Comparison of ENCODE assay signal across 1 cellular context in the genomic region with DNA sequence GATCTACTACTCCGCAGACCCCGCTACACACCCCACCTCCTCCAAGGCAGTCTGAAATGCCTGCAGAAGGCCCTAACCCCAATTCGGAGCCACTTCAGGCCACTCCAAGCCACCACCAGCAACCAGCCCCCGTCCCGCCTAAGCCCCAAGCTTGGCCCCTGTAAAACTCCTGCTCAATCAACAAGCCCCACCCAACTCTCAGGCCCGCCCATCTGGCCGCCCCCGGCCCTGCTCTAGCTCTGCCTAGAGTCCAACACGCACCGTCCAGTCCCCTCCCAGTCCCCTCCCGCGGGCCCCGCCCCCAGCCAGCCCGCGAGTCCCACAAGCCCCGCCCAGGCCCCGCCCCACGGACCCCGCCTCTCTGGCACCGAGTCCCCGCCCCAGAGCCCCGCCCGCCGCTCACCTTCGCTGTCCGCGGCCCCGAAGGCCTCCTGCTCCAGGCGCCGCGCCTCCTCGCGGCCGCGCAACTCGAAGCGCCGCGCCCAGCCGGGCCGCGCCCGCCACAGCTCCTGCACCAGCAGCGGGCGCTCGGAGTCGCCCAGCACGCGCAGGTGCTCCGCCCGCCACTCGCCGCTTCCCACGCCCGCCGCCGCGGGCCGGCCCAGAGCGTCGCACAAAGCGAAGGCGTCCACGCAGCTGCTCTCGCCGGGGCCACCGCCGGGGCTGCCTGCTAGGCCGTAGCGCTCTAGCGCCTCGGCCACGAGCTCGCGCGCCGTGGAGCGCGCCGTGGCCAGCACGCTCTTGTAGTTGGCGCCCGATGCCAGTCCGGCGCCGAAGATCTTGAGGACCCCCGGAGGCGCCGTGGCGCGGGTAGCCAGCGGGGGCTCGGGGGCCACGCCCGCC.
TF ChIP-seq lines count a peak whose summit lies in the region.

No MANE protein-coding gene starts in this region.

TF ChIP-seq in HepG2, 621 proteins besides CTCF, POLR2A, EP300 and RAD21 (continued from another document and continues in another):
- TF ChIP-seq ZNF614 (CRISPR knock-in tag; IDR thresholded peaks at IDR 0.05; ENCODE audit: borderline replicate concordance) (no peak), ZNF616 (CRISPR knock-in tag; IDR thresholded peaks at IDR 0.05; ENCODE audit: low read depth) (no peak), ZNF30 (CRISPR knock-in tag; IDR thresholded peaks at IDR 0.05) (no peak), ZFP1 (CRISPR knock-in tag; IDR thresholded peaks at IDR 0.05) (no peak), ZNF816 (CRISPR knock-in tag; IDR thresholded peaks at IDR 0.05; ENCODE audit: borderline replicate concordance) (no peak), RORA (CRISPR knock-in tag; IDR thresholded peaks at IDR 0.05) (no peak), ZNF556 (CRISPR knock-in tag; IDR thresholded peaks at IDR 0.05; ENCODE audit: borderline replicate concordance) (0 out of 2 replicates have a peak, but pooled peaks have one; percentile 41), PHF5A (CRISPR knock-in tag; IDR thresholded peaks at IDR 0.05; ENCODE audit: low read depth, unreplicated experiment) (no peak), ZNF850 (CRISPR knock-in tag; conservative IDR thresholded peaks at IDR 0.05) (no peak), NCOA1 (CRISPR knock-in tag; IDR thresholded peaks at IDR 0.05) (no peak), GZF1 (CRISPR knock-in tag; IDR thresholded peaks at IDR 0.05) (no peak), HHEX (CRISPR knock-in tag; IDR thresholded peaks at IDR 0.05) (no peak), SRSF4 (IDR thresholded peaks at IDR 0.05; ENCODE audit: low read depth, low read length, poor library complexity, severe bottlenecking) (no peak), ZNF484 (CRISPR knock-in tag; IDR thresholded peaks at IDR 0.05; ENCODE audit: borderline replicate concordance, low read depth) (no peak), ZNF598 (CRISPR knock-in tag; IDR thresholded peaks at IDR 0.05; ENCODE audit: borderline replicate concordance) (no peak), ZSCAN12 (CRISPR knock-in tag; IDR thresholded peaks at IDR 0.05) (no peak), ZNF17 (CRISPR knock-in tag; IDR thresholded peaks at IDR 0.05) (no peak), EEA1 (CRISPR knock-in tag; IDR thresholded peaks at IDR 0.05; ENCODE audit: borderline replicate concordance) (no peak), ZNF224 (CRISPR knock-in tag; IDR thresholded peaks at IDR 0.05) (no peak), SNAI1 (CRISPR knock-in tag; IDR thresholded peaks at IDR 0.05; ENCODE audit: borderline replicate concordance) (no peak), RBAK (CRISPR knock-in tag; IDR thresholded peaks at IDR 0.05) (no peak), ZNF879 (CRISPR knock-in tag; IDR thresholded peaks at IDR 0.05) (no peak), ZNF709 (CRISPR knock-in tag; IDR thresholded peaks at IDR 0.05) (peak; percentile 55; the same call in 1 of the 2 replicates), IKZF4 (CRISPR knock-in tag; IDR thresholded peaks at IDR 0.05; ENCODE audit: borderline replicate concordance, low read depth, not compliant biosample characterization) (peak; percentile 97), HNRNPK (IDR thresholded peaks at IDR 0.05; ENCODE audit: low read depth, low read length, poor library complexity, severe bottlenecking) (no peak), ZNF761 (CRISPR knock-in tag; conservative IDR thresholded peaks at IDR 0.05) (peak; percentile 52; the same call in 1 of the 2 replicates), ZNF569 (CRISPR knock-in tag; IDR thresholded peaks at IDR 0.05; ENCODE audit: borderline replicate concordance) (no peak), ZNF790 (CRISPR knock-in tag; IDR thresholded peaks at IDR 0.05; ENCODE audit: borderline replicate concordance) (no peak), CHD4 (IDR thresholded peaks at IDR 0.05; ENCODE audit: borderline replicate concordance, low read length) (no peak), SYNCRIP (IDR thresholded peaks at IDR 0.05; ENCODE audit: insufficient read depth, low read depth, low read length) (no peak), ZNF446 (CRISPR knock-in tag; IDR thresholded peaks at IDR 0.05) (0 out of 2 replicates have a peak, but pooled peaks have one; percentile 30), ISL2 (CRISPR knock-in tag; IDR thresholded peaks at IDR 0.05) (peak; percentile 22; the same call in 1 of the 2 replicates), SMYD3 (CRISPR knock-in tag; IDR thresholded peaks at IDR 0.05) (no peak), ARID2 (CRISPR knock-in tag; IDR thresholded peaks at IDR 0.05; ENCODE audit: borderline replicate concordance) (no peak), PCBP1 (IDR thresholded peaks at IDR 0.05; ENCODE audit: borderline replicate concordance, low read depth, low read length) (no peak), HMG20B (CRISPR knock-in tag; conservative IDR thresholded peaks at IDR 0.05) (no peak), ZNF605 (CRISPR knock-in tag; IDR thresholded peaks at IDR 0.05) (no peak), STAT5B (CRISPR knock-in tag; IDR thresholded peaks at IDR 0.05) (no peak), KDM6A (CRISPR knock-in tag; IDR thresholded peaks at IDR 0.05; ENCODE audit: low read depth) (no peak), GATA4 (IDR thresholded peaks at IDR 0.05; ENCODE audit: borderline replicate concordance, low read depth) (no peak), TBX3 (IDR thresholded peaks at IDR 0.05; ENCODE audit: borderline replicate concordance) (no peak)
- TF ChIP-seq, protein P1, sequence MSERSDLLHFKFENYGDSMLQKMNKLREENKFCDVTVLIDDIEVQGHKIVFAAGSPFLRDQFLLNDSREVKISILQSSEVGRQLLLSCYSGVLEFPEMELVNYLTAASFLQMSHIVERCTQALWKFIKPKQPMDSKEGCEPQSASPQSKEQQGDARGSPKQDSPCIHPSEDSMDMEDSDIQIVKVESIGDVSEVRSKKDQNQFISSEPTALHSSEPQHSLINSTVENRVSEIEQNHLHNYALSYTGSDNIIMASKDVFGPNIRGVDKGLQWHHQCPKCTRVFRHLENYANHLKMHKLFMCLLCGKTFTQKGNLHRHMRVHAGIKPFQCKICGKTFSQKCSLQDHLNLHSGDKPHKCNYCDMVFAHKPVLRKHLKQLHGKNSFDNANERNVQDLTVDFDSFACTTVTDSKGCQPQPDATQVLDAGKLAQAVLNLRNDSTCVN (CRISPR knock-in tag; IDR thresholded peaks at IDR 0.05; ENCODE audit: borderline replicate concordance) = no peak
- TF ChIP-seq, protein P2, sequence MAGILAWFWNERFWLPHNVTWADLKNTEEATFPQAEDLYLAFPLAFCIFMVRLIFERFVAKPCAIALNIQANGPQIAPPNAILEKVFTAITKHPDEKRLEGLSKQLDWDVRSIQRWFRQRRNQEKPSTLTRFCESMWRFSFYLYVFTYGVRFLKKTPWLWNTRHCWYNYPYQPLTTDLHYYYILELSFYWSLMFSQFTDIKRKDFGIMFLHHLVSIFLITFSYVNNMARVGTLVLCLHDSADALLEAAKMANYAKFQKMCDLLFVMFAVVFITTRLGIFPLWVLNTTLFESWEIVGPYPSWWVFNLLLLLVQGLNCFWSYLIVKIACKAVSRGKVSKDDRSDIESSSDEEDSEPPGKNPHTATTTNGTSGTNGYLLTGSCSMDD (CRISPR knock-in tag; IDR thresholded peaks at IDR 0.05) = no peak
- TF ChIP-seq, protein P3, sequence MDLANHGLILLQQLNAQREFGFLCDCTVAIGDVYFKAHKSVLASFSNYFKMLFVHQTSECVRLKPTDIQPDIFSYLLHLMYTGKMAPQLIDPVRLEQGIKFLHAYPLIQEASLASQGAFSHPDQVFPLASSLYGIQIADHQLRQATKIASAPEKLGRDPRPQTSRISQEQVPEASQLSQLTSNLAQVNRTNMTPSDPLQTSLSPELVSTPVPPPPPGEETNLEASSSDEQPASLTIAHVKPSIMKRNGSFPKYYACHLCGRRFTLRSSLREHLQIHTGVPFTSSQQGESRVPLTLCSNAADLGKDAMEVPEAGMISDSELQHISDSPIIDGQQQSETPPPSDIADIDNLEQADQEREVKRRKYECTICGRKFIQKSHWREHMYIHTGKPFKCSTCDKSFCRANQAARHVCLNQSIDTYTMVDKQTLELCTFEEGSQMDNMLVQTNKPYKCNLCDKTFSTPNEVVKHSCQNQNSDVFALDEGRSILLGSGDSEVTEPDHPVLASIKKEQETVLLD (CRISPR knock-in tag; IDR thresholded peaks at IDR 0.05; ENCODE audit: low read depth) = peak; percentile 50
- TF ChIP-seq, protein P4, sequence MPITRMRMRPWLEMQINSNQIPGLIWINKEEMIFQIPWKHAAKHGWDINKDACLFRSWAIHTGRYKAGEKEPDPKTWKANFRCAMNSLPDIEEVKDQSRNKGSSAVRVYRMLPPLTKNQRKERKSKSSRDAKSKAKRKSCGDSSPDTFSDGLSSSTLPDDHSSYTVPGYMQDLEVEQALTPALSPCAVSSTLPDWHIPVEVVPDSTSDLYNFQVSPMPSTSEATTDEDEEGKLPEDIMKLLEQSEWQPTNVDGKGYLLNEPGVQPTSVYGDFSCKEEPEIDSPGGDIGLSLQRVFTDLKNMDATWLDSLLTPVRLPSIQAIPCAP (CRISPR knock-in tag; IDR thresholded peaks at IDR 0.05; ENCODE audit: low read depth) = peak; percentile 76; the same call in 1 of the 2 replicates
- TF ChIP-seq, protein P5, sequence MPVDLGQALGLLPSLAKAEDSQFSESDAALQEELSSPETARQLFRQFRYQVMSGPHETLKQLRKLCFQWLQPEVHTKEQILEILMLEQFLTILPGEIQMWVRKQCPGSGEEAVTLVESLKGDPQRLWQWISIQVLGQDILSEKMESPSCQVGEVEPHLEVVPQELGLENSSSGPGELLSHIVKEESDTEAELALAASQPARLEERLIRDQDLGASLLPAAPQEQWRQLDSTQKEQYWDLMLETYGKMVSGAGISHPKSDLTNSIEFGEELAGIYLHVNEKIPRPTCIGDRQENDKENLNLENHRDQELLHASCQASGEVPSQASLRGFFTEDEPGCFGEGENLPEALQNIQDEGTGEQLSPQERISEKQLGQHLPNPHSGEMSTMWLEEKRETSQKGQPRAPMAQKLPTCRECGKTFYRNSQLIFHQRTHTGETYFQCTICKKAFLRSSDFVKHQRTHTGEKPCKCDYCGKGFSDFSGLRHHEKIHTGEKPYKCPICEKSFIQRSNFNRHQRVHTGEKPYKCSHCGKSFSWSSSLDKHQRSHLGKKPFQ (CRISPR knock-in tag; IDR thresholded peaks at IDR 0.05; ENCODE audit: insufficient replicate concordance) = no peak
- TF ChIP-seq, protein P6, sequence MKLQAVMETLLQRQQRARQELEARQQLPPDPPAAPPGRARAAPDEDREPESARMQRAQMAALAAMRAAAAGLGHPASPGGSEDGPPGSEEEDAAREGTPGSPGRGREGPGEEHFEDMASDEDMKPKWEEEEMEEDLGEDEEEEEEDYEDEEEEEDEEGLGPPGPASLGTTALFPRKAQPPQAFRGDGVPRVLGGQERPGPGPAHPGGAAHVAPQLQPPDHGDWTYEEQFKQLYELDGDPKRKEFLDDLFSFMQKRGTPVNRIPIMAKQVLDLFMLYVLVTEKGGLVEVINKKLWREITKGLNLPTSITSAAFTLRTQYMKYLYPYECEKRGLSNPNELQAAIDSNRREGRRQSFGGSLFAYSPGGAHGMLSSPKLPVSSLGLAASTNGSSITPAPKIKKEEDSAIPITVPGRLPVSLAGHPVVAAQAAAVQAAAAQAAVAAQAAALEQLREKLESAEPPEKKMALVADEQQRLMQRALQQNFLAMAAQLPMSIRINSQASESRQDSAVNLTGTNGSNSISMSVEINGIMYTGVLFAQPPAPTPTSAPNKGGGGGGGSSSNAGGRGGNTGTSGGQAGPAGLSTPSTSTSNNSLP (IDR thresholded peaks at IDR 0.05; ENCODE audit: low read depth, low read length) = no peak
- TF ChIP-seq, protein P7, sequence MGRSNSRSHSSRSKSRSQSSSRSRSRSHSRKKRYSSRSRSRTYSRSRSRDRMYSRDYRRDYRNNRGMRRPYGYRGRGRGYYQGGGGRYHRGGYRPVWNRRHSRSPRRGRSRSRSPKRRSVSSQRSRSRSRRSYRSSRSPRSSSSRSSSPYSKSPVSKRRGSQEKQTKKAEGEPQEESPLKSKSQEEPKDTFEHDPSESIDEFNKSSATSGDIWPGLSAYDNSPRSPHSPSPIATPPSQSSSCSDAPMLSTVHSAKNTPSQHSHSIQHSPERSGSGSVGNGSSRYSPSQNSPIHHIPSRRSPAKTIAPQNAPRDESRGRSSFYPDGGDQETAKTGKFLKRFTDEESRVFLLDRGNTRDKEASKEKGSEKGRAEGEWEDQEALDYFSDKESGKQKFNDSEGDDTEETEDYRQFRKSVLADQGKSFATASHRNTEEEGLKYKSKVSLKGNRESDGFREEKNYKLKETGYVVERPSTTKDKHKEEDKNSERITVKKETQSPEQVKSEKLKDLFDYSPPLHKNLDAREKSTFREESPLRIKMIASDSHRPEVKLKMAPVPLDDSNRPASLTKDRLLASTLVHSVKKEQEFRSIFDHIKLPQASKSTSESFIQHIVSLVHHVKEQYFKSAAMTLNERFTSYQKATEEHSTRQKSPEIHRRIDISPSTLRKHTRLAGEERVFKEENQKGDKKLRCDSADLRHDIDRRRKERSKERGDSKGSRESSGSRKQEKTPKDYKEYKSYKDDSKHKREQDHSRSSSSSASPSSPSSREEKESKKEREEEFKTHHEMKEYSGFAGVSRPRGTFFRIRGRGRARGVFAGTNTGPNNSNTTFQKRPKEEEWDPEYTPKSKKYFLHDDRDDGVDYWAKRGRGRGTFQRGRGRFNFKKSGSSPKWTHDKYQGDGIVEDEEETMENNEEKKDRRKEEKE (IDR thresholded peaks at IDR 0.05) = no peak
- TF ChIP-seq, protein P8, sequence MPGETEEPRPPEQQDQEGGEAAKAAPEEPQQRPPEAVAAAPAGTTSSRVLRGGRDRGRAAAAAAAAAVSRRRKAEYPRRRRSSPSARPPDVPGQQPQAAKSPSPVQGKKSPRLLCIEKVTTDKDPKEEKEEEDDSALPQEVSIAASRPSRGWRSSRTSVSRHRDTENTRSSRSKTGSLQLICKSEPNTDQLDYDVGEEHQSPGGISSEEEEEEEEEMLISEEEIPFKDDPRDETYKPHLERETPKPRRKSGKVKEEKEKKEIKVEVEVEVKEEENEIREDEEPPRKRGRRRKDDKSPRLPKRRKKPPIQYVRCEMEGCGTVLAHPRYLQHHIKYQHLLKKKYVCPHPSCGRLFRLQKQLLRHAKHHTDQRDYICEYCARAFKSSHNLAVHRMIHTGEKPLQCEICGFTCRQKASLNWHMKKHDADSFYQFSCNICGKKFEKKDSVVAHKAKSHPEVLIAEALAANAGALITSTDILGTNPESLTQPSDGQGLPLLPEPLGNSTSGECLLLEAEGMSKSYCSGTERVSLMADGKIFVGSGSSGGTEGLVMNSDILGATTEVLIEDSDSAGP (CRISPR knock-in tag; IDR thresholded peaks at IDR 0.05; ENCODE audit: borderline replicate concordance) = peak; percentile 26; the same call in 1 of the 2 replicates
- TF ChIP-seq, protein P9, sequence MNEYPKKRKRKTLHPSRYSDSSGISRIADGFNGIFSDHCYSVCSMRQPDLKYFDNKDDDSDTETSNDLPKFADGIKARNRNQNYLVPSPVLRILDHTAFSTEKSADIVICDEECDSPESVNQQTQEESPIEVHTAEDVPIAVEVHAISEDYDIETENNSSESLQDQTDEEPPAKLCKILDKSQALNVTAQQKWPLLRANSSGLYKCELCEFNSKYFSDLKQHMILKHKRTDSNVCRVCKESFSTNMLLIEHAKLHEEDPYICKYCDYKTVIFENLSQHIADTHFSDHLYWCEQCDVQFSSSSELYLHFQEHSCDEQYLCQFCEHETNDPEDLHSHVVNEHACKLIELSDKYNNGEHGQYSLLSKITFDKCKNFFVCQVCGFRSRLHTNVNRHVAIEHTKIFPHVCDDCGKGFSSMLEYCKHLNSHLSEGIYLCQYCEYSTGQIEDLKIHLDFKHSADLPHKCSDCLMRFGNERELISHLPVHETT (CRISPR knock-in tag; conservative IDR thresholded peaks at IDR 0.05) = no peak
- TF ChIP-seq, protein P10, sequence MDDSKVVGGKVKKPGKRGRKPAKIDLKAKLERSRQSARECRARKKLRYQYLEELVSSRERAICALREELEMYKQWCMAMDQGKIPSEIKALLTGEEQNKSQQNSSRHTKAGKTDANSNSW (CRISPR knock-in tag; IDR thresholded peaks at IDR 0.05; ENCODE audit: borderline replicate concordance) = peak; percentile 62; the same call in 1 of the 2 replicates
